8 cellular contexts compared by ENCODE assay signal in genomic region chr15:91271565-91272153, GRCh38.
DNase-seq lines count a peak whose midpoint lies in the region; ATAC-seq and TF ChIP-seq lines count a peak whose summit lies in the region.

No MANE protein-coding gene starts in this region.

- WGBS in heart right ventricle, 2 donors = 10 to 12% methylated on average over 8 of the region's 8 CpGs

- peaks cover 0 to 7% (median 0%) of the 10 kb centered on the region in 9 donors for H3K4me1 ChIP-seq in heart right ventricle

- intact Hi-C loops in heart right ventricle (cut with DNase I) = loop anchor here in 9 of 10 donors (1.0 to 5.0 kb wide), 8 partner anchors 213 to 315 kb away; no protein-coding TSS in a partner anchor

- ATAC-seq in GM18907 (IDR thresholded peaks at IDR 0.05; ENCODE audit: unreplicated experiment) (peak; percentile 46), heart right ventricle (peak in 7 of 8 donors; percentile 63 to 84 (median 77)), GM19452 (IDR thresholded peaks at IDR 0.05; ENCODE audit: unreplicated experiment) (no peak)

- H3K36me3 ChIP-seq in heart right ventricle = no peaks in the 10 kb centered on the region

- H3K27ac ChIP-seq in heart right ventricle = no peak overlapping the region

- peaks cover 0 to 11% (median 0%) of the 10 kb centered on the region in 11 donors for H3K9me3 ChIP-seq in heart right ventricle

- DNase-seq in AG08396 (ENCODE audit: low spot score) = peak; percentile 65
- DNase-seq in MV-4-11 (lab: John Stamatoyannopoulos, UW) = peak; percentile 73
- peak; percentile 59 for DNase-seq in SKM-1 treated with dmso at 0.1 percent for 144 hours (lab: John Stamatoyannopoulos, UW; ENCODE audit: unreplicated experiment)
- peak; percentile 11 for DNase-seq in activated naive CD8-positive, alpha-beta T cell treated with anti-CD3 and anti-CD28 coated beads, Interleukin-2, amount 50 U/mL, for 16 hours (ENCODE audit: low read depth, low spot score)
- peak in 1 of 2 donors; percentile 38 for DNase-seq in heart right ventricle
- DNase-seq in retinal pigment epithelial cell (ENCODE audit: low read depth) = peak; percentile 12

- TF ChIP-seq CTCF in heart right ventricle (IDR thresholded peaks at IDR 0.05) = peak; percentile 50 to 91 (median 84)
- peak; percentile 79 for TF ChIP-seq CTCF in retinal pigment epithelial cell (conservative IDR thresholded peaks at IDR 0.05; ENCODE audit: low read depth, low read length)

- H3K4me3 ChIP-seq in heart right ventricle (no peak overlapping the region), retinal pigment epithelial cell (ENCODE audit: low read length) (no peak overlapping the region)

- H3K27me3 ChIP-seq in heart right ventricle = peaks cover 0 to 19% (median 0%) of the 10 kb centered on the region in 7 donors
